Comparison of ENCODE assay signal across 12 cellular contexts in genomic region chr2:143802871-143803650, GRCh38.
DNase-seq lines count a peak whose midpoint lies in the region; ATAC-seq, FAIRE-seq and TF ChIP-seq lines count a peak whose summit lies in the region.
"Had no signal": no experiment of that assay in that cellular context is flagged by ENCODE, and none has a peak within 500 bp of the region (broad histone marks: within the 10 kb centered on the region; RNA-seq: fewer than 3 reads in every experiment).

No MANE protein-coding gene starts in this region.

- H3K27me3 Mint-ChIP-seq in activated T-cell treated with anti-CD3 and anti-CD28 coated beads, Interleukin-2, amount 50 U/mL, for 24 hours: peaks cover 9% of the 10 kb centered on the region
- no peaks in the 10 kb centered on the region for H3K27me3 Mint-ChIP-seq in stimulated activated naive B cell treated with anti-CD40 and anti-IgM and Interleukin-4, amounts not matched to agents 10 μg/mL and 1 μg/mL and 100 μg/mL, for 72 hours

- no peak for DNase-seq in activated T-cell treated with anti-CD3 and anti-CD28 coated beads, Interleukin-2, amount 50 U/mL, for 24 hours
- DNase-seq in activated T-cell treated with anti-CD3 and anti-CD28 coated beads for 4 hours (no peak), D721Med (ENCODE audit: insufficient read length, low spot score) (no peak), NCI-H2227 treated with DMSO at 0.1 percent for 48 hours (lab: John Stamatoyannopoulos, UW) (no peak)
- DNase-seq in stimulated activated naive B cell treated with anti-CD40 and anti-IgM and Interleukin-4, amounts not matched to agents 10 μg/mL and 1 μg/mL and 100 μg/mL, for 72 hours: no peak
- no peak for DNase-seq in stimulated activated CD4-positive, alpha-beta T cell treated with anti-CD3 and anti-CD28 coated beads, Interleukin-1b, Interleukin-23, amount 100 ng/mL, for 48 hours
- DNase-seq: central memory CD4-positive, alpha-beta T cell; NCI-H69; stimulated activated naive CD4-positive, alpha-beta T cell had no signal

- TF ChIP-seq CTCF in D721Med (IDR thresholded peaks at IDR 0.05; ENCODE audit: insufficient read depth, missing control alignments): no peak

- H3K36me3 Mint-ChIP-seq in activated T-cell treated with anti-CD3 and anti-CD28 coated beads, Interleukin-2, amount 50 U/mL, for 24 hours (ENCODE audit: low read depth): no peaks in the 10 kb centered on the region
- no peaks in the 10 kb centered on the region for H3K36me3 Mint-ChIP-seq in stimulated activated naive B cell treated with anti-CD40 and anti-IgM and Interleukin-4, amounts not matched to agents 10 μg/mL and 1 μg/mL and 100 μg/mL, for 72 hours

- no peak for FAIRE-seq in D721Med (lab: Jason Lieb, UNC)

- ATAC-seq in HG02571 (IDR thresholded peaks at IDR 0.05; ENCODE audit: unreplicated experiment) (peak; percentile 74), HG03565 (IDR thresholded peaks at IDR 0.05; ENCODE audit: unreplicated experiment) (peak; percentile 81)
- peak; percentile 46 to 65 for ATAC-seq in stimulated activated naive B cell treated with anti-CD40 and anti-IgM and Interleukin-4, amounts not matched to agents 10 μg/mL and 1 μg/mL and 100 μg/mL, for 72 hours (replicated peaks)
- ATAC-seq: HCT116 had no signal

- H3K27ac Mint-ChIP-seq in activated T-cell treated with anti-CD3 and anti-CD28 coated beads, Interleukin-2, amount 50 U/mL, for 24 hours: peak overlapping the region; percentile 79
- no peak overlapping the region for H3K27ac Mint-ChIP-seq in stimulated activated naive B cell treated with anti-CD40 and anti-IgM and Interleukin-4, amounts not matched to agents 10 μg/mL and 1 μg/mL and 100 μg/mL, for 72 hours

- peaks cover 15% of the 10 kb centered on the region for H3K4me1 Mint-ChIP-seq in activated T-cell treated with anti-CD3 and anti-CD28 coated beads, Interleukin-2, amount 50 U/mL, for 24 hours (ENCODE audit: low read depth)
- peaks cover 3 to 10% of the 10 kb centered on the region in 2 donors for H3K4me1 Mint-ChIP-seq in stimulated activated naive B cell treated with anti-CD40 and anti-IgM and Interleukin-4, amounts not matched to agents 10 μg/mL and 1 μg/mL and 100 μg/mL, for 72 hours

- peak overlapping the region; percentile 34 for H3K4me3 Mint-ChIP-seq in activated T-cell treated with anti-CD3 and anti-CD28 coated beads, Interleukin-2, amount 50 U/mL, for 24 hours
- H3K4me3 Mint-ChIP-seq in stimulated activated naive B cell treated with anti-CD40 and anti-IgM and Interleukin-4, amounts not matched to agents 10 μg/mL and 1 μg/mL and 100 μg/mL, for 72 hours: no peak overlapping the region

- peaks cover 2% of the 10 kb centered on the region for H3K9me3 Mint-ChIP-seq in activated T-cell treated with anti-CD3 and anti-CD28 coated beads, Interleukin-2, amount 50 U/mL, for 24 hours
- H3K9me3 Mint-ChIP-seq in stimulated activated naive B cell treated with anti-CD40 and anti-IgM and Interleukin-4, amounts not matched to agents 10 μg/mL and 1 μg/mL and 100 μg/mL, for 72 hours: no peaks in the 10 kb centered on the region
